Comparison of ENCODE assay signal across 18 cellular contexts in the genomic region with DNA sequence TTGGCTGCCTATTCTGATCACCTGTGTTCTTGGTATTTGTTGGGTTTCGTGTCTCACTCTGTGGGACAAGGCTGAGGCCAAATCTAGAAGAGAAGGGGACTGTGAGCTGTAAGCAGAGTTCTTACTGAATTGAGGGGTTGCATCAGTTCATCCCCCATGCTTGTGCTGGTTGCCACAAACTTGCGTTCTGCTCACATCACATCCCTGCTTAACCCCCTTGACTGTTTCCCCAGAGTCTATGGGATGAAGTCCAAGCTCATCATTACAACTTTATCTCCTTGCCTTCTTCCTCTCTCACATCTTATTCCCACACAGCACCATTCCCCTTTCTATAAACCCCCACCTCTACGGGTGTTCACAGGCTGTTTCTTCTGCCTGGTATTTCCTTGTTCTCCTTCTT.
DNase-seq lines count a peak whose midpoint lies in the region; TF ChIP-seq lines count a peak whose summit lies in the region.
"Had no signal": no experiment of that assay in that cellular context is flagged by ENCODE, and none has a peak within 500 bp of the region (broad histone marks: within the 10 kb centered on the region; RNA-seq: fewer than 3 reads in every experiment).

No MANE protein-coding gene starts in this region.

- peaks cover 36% of the 10 kb centered on the region for H3K4me1 ChIP-seq in SJSA1 (replicated peaks)
- H3K4me1 ChIP-seq in fibroblast of lung (ENCODE audit: control insufficient read depth, extremely low read depth, insufficient read depth, low read length) = peaks cover 18% of the 10 kb centered on the region
- no peaks in the 10 kb centered on the region for H3K4me1 ChIP-seq in trophoblast cell (ENCODE audit: control insufficient read depth in 1 of 2, insufficient read depth in 2 of 2, low read length in 2 of 2)
- no peaks in the 10 kb centered on the region for H3K4me1 ChIP-seq in H9 (ENCODE audit: insufficient read depth, low read length)
- H3K4me1 ChIP-seq: Caco-2 had no signal

- H2BK5ac ChIP-seq in trophoblast cell (ENCODE audit: low read depth, low read length, poor library complexity) = no peak overlapping the region
- H2BK5ac ChIP-seq in H9 (ENCODE audit: insufficient read length, low read length) = no peak overlapping the region

- BruUV-seq in Calu3 (replicated peaks; lab: Mats Ljungman, UMichigan) = no TSS peak

- H3K4ac ChIP-seq in trophoblast cell (ENCODE audit: low read depth, low read length) (no peak overlapping the region), H9 (ENCODE audit: low read depth, low read length) (no peak overlapping the region)

- no peak overlapping the region for H3T11ph ChIP-seq in H9 (ENCODE audit: low read length)

- H3K4me3 Mint-ChIP-seq in Calu3 (ENCODE audit: low read depth, unreplicated experiment) = no peak overlapping the region
- H3K4me3 Mint-ChIP-seq in activated naive CD4-positive, alpha-beta T cell treated with anti-CD3 and anti-CD28 coated beads, Interleukin-2, amount 10 ng/mL, durations not matched to agents 7 days and 5 days = no peak overlapping the region
- no peak overlapping the region for H3K4me3 Mint-ChIP-seq in H9
- H3K4me3 Mint-ChIP-seq: B cell; CD4-positive, CD25-positive, alpha-beta regulatory T cell had no signal

- no peak overlapping the region for H2AFZ ChIP-seq in fibroblast of lung (ENCODE audit: low read length)
- no peak overlapping the region for H2AFZ ChIP-seq in trophoblast cell (ENCODE audit: insufficient read depth, low read length, poor library complexity)
- no peak overlapping the region for H2AFZ ChIP-seq in H9 (ENCODE audit: low read length)
- H2AFZ ChIP-seq: PC-9 had no signal

- TF ChIP-seq CTCF in Calu3 (IDR thresholded peaks at IDR 0.05; ENCODE audit: unreplicated experiment) = no peak
- TF ChIP-seq CTCF in fibroblast of lung (conservative IDR thresholded peaks at IDR 0.05 in 1 of 2, IDR thresholded peaks at IDR 0.05 in 1 of 2; ENCODE audit: low read depth in 1 of 2, low read length in 2 of 2) = no peak
- no peak for TF ChIP-seq CTCF in H9 (conservative IDR thresholded peaks at IDR 0.05)

- H3K27ac ChIP-seq in SJSA1 (peak overlapping the region; percentile 94), fibroblast of lung (ENCODE audit: insufficient read depth, low read length) (peak overlapping the region; percentile 91), trophoblast cell (ENCODE audit: low read depth, low read length) (no peak overlapping the region), H9 (ENCODE audit: insufficient read length, low read depth, low read length) (no peak overlapping the region)
- H3K27ac ChIP-seq: PC-9, SK-N-MC had no signal

- no peak overlapping the region for H2BK15ac ChIP-seq in H9 (ENCODE audit: low read depth, low read length)

- no peak overlapping the region for H3K23ac ChIP-seq in trophoblast cell (ENCODE audit: low read length)
- H3K23ac ChIP-seq in H9 (ENCODE audit: insufficient read length, low read depth, low read length) = no peak overlapping the region

- no peaks in the 10 kb centered on the region for H3K9me3 ChIP-seq in SJSA1 (replicated peaks)
- no peaks in the 10 kb centered on the region for H3K9me3 ChIP-seq in fibroblast of lung (ENCODE audit: control insufficient read depth, insufficient read depth, low read depth, low read length)
- H3K9me3 ChIP-seq in trophoblast cell (ENCODE audit: insufficient read depth, low read depth, low read length) = no peaks in the 10 kb centered on the region
- H3K9me3 ChIP-seq in H9 (ENCODE audit: control insufficient read depth, low read depth, low read length) = no peaks in the 10 kb centered on the region
- H3K9me3 ChIP-seq: Caco-2 had no signal

- H3K14ac ChIP-seq in trophoblast cell (ENCODE audit: low read length) = no peak overlapping the region
- H3K14ac ChIP-seq in H9 (ENCODE audit: insufficient read depth, low read length) = no peak overlapping the region

- H2AK5ac ChIP-seq in trophoblast cell (ENCODE audit: low read length) = no peak overlapping the region
- no peak overlapping the region for H2AK5ac ChIP-seq in H9 (ENCODE audit: insufficient read length, low read length)

- H3K4me1 Mint-ChIP-seq in Calu3 (ENCODE audit: low read depth, unreplicated experiment) = peaks cover 32% of the 10 kb centered on the region
- no peaks in the 10 kb centered on the region for H3K4me1 Mint-ChIP-seq in activated naive CD4-positive, alpha-beta T cell treated with anti-CD3 and anti-CD28 coated beads, Interleukin-2, amount 10 ng/mL, durations not matched to agents 7 days and 5 days
- H3K4me1 Mint-ChIP-seq in H9 = no peaks in the 10 kb centered on the region
- H3K4me1 Mint-ChIP-seq: B cell had no signal

- H3K79me2 ChIP-seq in fibroblast of lung (ENCODE audit: control insufficient read depth, insufficient read depth, low read length) (peaks cover 3% of the 10 kb centered on the region), trophoblast cell (ENCODE audit: control insufficient read depth, insufficient read depth, low read length, poor library complexity) (no peaks in the 10 kb centered on the region), H9 (ENCODE audit: insufficient read depth, low read length) (no peaks in the 10 kb centered on the region)

- H3K56ac ChIP-seq in H9 (ENCODE audit: insufficient read length, low read depth, low read length) = no peak overlapping the region

- H3K27me3 Mint-ChIP-seq in Calu3 (ENCODE audit: unreplicated experiment) = peaks cover 6% of the 10 kb centered on the region
- H3K27me3 Mint-ChIP-seq in activated naive CD4-positive, alpha-beta T cell treated with anti-CD3 and anti-CD28 coated beads, Interleukin-2, amount 10 ng/mL, durations not matched to agents 7 days and 5 days = peaks cover 11% of the 10 kb centered on the region
- no peaks in the 10 kb centered on the region; the same call in 1 of the 2 replicates for H3K27me3 Mint-ChIP-seq in H9 (ENCODE audit: low read depth)
- H3K27me3 Mint-ChIP-seq: CD4-positive, CD25-positive, alpha-beta regulatory T cell had no signal

- no peak overlapping the region for H4K12ac ChIP-seq in trophoblast cell (ENCODE audit: low read depth, low read length)

- H3K4me2 ChIP-seq in fibroblast of lung (ENCODE audit: extremely low read depth, insufficient read depth, low read length) = peak overlapping the region; percentile 60
- H3K4me2 ChIP-seq in trophoblast cell (ENCODE audit: low read length) = no peak overlapping the region
- H3K4me2 ChIP-seq in H9 (ENCODE audit: insufficient read depth, insufficient read length, low read length) = no peak overlapping the region
- H3K4me2 ChIP-seq: PC-9 had no signal

- no peaks in the 10 kb centered on the region for H3K23me2 ChIP-seq in H9 (ENCODE audit: insufficient read length, low read depth, low read length, poor library complexity, severe bottlenecking)

- H3K27me3 ChIP-seq in SJSA1 (replicated peaks) (no peaks in the 10 kb centered on the region), fibroblast of lung (ENCODE audit: control insufficient read depth, insufficient read depth, low read length) (no peaks in the 10 kb centered on the region), trophoblast cell (ENCODE audit: insufficient read depth, low read length) (no peaks in the 10 kb centered on the region), H9 (ENCODE audit: insufficient read depth, low read length) (no peaks in the 10 kb centered on the region)

- H4K20me1 ChIP-seq in fibroblast of lung (ENCODE audit: control insufficient read depth, extremely low read depth, insufficient read depth, low read length) (no peaks in the 10 kb centered on the region), H9 (ENCODE audit: control insufficient read depth, insufficient read depth, insufficient read length) (no peaks in the 10 kb centered on the region)

- H3K9me3 Mint-ChIP-seq in Calu3 (ENCODE audit: low read depth, unreplicated experiment) = no peaks in the 10 kb centered on the region
- H3K9me3 Mint-ChIP-seq in activated naive CD4-positive, alpha-beta T cell treated with anti-CD3 and anti-CD28 coated beads, Interleukin-2, amount 10 ng/mL, durations not matched to agents 7 days and 5 days = no peaks in the 10 kb centered on the region
- H3K9me3 Mint-ChIP-seq in H9 = no peaks in the 10 kb centered on the region

- no peak overlapping the region for H3K18ac ChIP-seq in trophoblast cell (ENCODE audit: low read length)
- no peak overlapping the region for H3K18ac ChIP-seq in H9 (ENCODE audit: insufficient read length, low read depth, low read length)

- H3K36me3 ChIP-seq in SJSA1 (peaks cover 15% of the 10 kb centered on the region), fibroblast of lung (ENCODE audit: control insufficient read depth, insufficient read depth, low read length) (peaks cover 2% of the 10 kb centered on the region), trophoblast cell (ENCODE audit: control insufficient read depth in 1 of 2, insufficient read depth in 2 of 2, low read length in 2 of 2) (no peaks in the 10 kb centered on the region)

- no peak for DNase-seq in Calu3
- no peak for DNase-seq in SJSA1 (ENCODE audit: low read depth in 1 of 2, low spot score in 2 of 2)
- no peak for DNase-seq in fibroblast of lung (ENCODE audit: low read depth in 2 of 2)
- no peak for DNase-seq in trophoblast cell
- DNase-seq in activated naive CD4-positive, alpha-beta T cell treated with anti-CD3 and anti-CD28 coated beads, Interleukin-2, amount 10 ng/mL, durations not matched to agents 7 days and 5 days = no peak
- DNase-seq in amniotic stem cell (lab: John Stamatoyannopoulos, UW) = no peak
- no peak for DNase-seq in H9
- DNase-seq: Caco-2; CD4-positive, CD25-positive, alpha-beta regulatory T cell; DMS53; KBM-7; NCI-H1048; NCI-H1436 treated with DMSO at 0.1 percent for 48 hours; NCI-H2029 treated with DMSO at 0.1 percent for 48 hours; NCI-H748 treated with DMSO at 0.1 percent for 48 hours; PC-9 had no signal

- H2BK20ac ChIP-seq in H9 (ENCODE audit: low read depth, low read length, poor library complexity, severe bottlenecking) = no peak overlapping the region

- H3K9ac ChIP-seq in fibroblast of lung (ENCODE audit: insufficient read depth, low read length) (no peak overlapping the region), trophoblast cell (ENCODE audit: low read length) (peak overlapping the region; percentile 53), H9 (ENCODE audit: extremely low read depth, insufficient read length, low read length) (no peak overlapping the region)

- H3K79me1 ChIP-seq in trophoblast cell (ENCODE audit: low read length) (no peaks in the 10 kb centered on the region), H9 (ENCODE audit: insufficient read depth, low read depth, low read length, poor library complexity, severe bottlenecking) (no peaks in the 10 kb centered on the region)

- H3K27ac Mint-ChIP-seq in Calu3 (ENCODE audit: unreplicated experiment) = peak overlapping the region; percentile 2
- H3K27ac Mint-ChIP-seq in activated naive CD4-positive, alpha-beta T cell treated with anti-CD3 and anti-CD28 coated beads, Interleukin-2, amount 10 ng/mL, durations not matched to agents 7 days and 5 days = no peak overlapping the region
- no peak overlapping the region for H3K27ac Mint-ChIP-seq in H9
- H3K27ac Mint-ChIP-seq: B cell; CD4-positive, CD25-positive, alpha-beta regulatory T cell had no signal

- no peak overlapping the region for H3K4me3 ChIP-seq in SJSA1
- H3K4me3 ChIP-seq in fibroblast of lung (replicated peaks in 1 of 4; ENCODE audit: control extremely low read depth in 1 of 4, insufficient read depth in 1 of 4, low read depth in 3 of 4, low read length in 4 of 4) = no peak overlapping the region
- no peak overlapping the region for H3K4me3 ChIP-seq in trophoblast cell (ENCODE audit: low read depth, low read length)
- H3K4me3 ChIP-seq: PC-9, SK-N-MC had no signal

- H4K8ac ChIP-seq in trophoblast cell (ENCODE audit: low read depth, low read length) (no peak overlapping the region), H9 (replicated peaks; ENCODE audit: insufficient read length, low read depth, low read length) (no peak overlapping the region)

- no CpG with 5 or more reads among the region's 3 CpGs for WGBS in trophoblast cell (ENCODE audit: extremely low coverage, insufficient coverage, insufficient read length)
- WGBS in H9 (ENCODE audit: extremely low coverage, insufficient read length, low lambda C conversion rate) = no CpG with 5 or more reads among the region's 3 CpGs

- H2BK12ac ChIP-seq in trophoblast cell (ENCODE audit: low read length) (no peak overlapping the region), H9 (ENCODE audit: insufficient read length, low read depth, low read length) (no peak overlapping the region)

- H3K36me3 Mint-ChIP-seq in Calu3 (ENCODE audit: insufficient read depth, unreplicated experiment) (no peaks in the 10 kb centered on the region), H9 (ENCODE audit: insufficient read depth in 1 of 3, low read depth in 3 of 3) (peaks cover 2 to 8% (median 8%) of the 10 kb centered on the region in 3 experiments; a peak in 3 of 7 replicates)
- no peaks in the 10 kb centered on the region for H3K36me3 Mint-ChIP-seq in activated naive CD4-positive, alpha-beta T cell treated with anti-CD3 and anti-CD28 coated beads, Interleukin-2, amount 10 ng/mL, durations not matched to agents 7 days and 5 days
- H3K36me3 Mint-ChIP-seq: CD4-positive, CD25-positive, alpha-beta regulatory T cell had no signal

- H4K91ac ChIP-seq in trophoblast cell (ENCODE audit: low read depth, low read length) (no peak overlapping the region), H9 (ENCODE audit: insufficient read length, low read depth, low read length) (no peak overlapping the region)

- intact Hi-C loops in Calu3 (cut with micrococcal nuclease; ENCODE audit: unreplicated experiment) = no loop called here

- H2BK120ac ChIP-seq in trophoblast cell (ENCODE audit: insufficient read depth, low read length, poor library complexity) = no peak overlapping the region
- H2BK120ac ChIP-seq in H9 (ENCODE audit: low read depth, low read length, poor library complexity, severe bottlenecking) = no peak overlapping the region

- no peak overlapping the region for H4K5ac ChIP-seq in H9 (ENCODE audit: insufficient read length, low read depth, low read length)

- CTCF ChIA-PET in Calu3 (lab: Charles Lee) = no interaction called here
- CTCF ChIA-PET in activated naive CD4-positive, alpha-beta T cell treated with anti-CD3 and anti-CD28 coated beads, Interleukin-2, amount 10 ng/mL, durations not matched to agents 7 days and 5 days (lab: Charles Lee) = no interaction called here

Comparison
In these comparisons a context has a peak if more than half of its experiments do, and no peak if none do; other contexts are left out.
1. H3K27ac ChIP-seq: peak in SJSA1 (single experiment) and fibroblast of lung (single experiment); none in trophoblast cell (single experiment) and H9 (single experiment).